ENCODE assay signal across 1 cellular context in the genomic region with DNA sequence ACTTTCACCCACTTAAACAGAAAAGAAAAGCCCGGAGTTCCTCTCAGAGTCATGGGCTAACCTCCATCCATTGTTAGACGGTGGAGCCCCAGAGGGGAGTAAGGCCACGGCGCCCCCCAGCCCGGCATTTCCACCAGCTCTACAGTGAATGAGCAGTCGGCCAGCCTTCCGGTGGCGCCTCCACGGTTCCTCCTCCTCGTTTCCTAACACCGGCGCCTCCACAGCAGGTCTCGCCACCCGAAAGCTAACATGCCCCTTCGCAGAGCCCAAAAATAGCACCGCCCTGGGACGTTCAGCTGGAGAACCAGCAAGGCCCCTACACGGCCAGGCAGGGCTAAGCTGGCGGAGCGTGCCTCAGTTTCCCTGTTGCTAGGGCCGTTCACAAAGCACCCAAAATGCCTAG.
TF ChIP-seq lines count a peak whose summit lies in the region.

No MANE protein-coding gene starts in this region.

TF ChIP-seq in K562, 482 proteins besides CTCF, POLR2A, EP300 and RAD21 (continued from another document):
- no peak for TF ChIP-seq SNAPC5 (CRISPR knock-in tag; IDR thresholded peaks at IDR 0.05)
- TF ChIP-seq E2F3 (CRISPR knock-in tag; IDR thresholded peaks at IDR 0.05): peak; percentile 23; the same call in 1 of the 2 replicates
- no peak for TF ChIP-seq NCOA1 (IDR thresholded peaks at IDR 0.05; ENCODE audit: low read depth)
- peak; percentile 43; the same call in 1 of the 2 replicates for TF ChIP-seq SMARCE1 (IDR thresholded peaks at IDR 0.05)
- TF ChIP-seq, protein P1, sequence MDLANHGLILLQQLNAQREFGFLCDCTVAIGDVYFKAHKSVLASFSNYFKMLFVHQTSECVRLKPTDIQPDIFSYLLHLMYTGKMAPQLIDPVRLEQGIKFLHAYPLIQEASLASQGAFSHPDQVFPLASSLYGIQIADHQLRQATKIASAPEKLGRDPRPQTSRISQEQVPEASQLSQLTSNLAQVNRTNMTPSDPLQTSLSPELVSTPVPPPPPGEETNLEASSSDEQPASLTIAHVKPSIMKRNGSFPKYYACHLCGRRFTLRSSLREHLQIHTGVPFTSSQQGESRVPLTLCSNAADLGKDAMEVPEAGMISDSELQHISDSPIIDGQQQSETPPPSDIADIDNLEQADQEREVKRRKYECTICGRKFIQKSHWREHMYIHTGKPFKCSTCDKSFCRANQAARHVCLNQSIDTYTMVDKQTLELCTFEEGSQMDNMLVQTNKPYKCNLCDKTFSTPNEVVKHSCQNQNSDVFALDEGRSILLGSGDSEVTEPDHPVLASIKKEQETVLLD (IDR thresholded peaks at IDR 0.05): 0 out of 2 replicates have a peak, but pooled peaks have one; percentile 7
- TF ChIP-seq STAT6 (CRISPR knock-in tag; IDR thresholded peaks at IDR 0.05): no peak
- TF ChIP-seq CHD4 (IDR thresholded peaks at IDR 0.05; ENCODE audit: insufficient read depth, insufficient replicate concordance, low read depth, low read length, poor library complexity, severe bottlenecking): peak; percentile 41
- peak; percentile 63 for TF ChIP-seq RBBP5 (IDR thresholded peaks at IDR 0.05; ENCODE audit: borderline replicate concordance, insufficient read depth, low read length, poor library complexity, severe bottlenecking)
- no peak for TF ChIP-seq GMEB1 (CRISPR knock-in tag; IDR thresholded peaks at IDR 0.05)
- no peak for TF ChIP-seq ZNF146 (CRISPR knock-in tag; IDR thresholded peaks at IDR 0.05; ENCODE audit: unreplicated experiment)
- TF ChIP-seq BCOR (IDR thresholded peaks at IDR 0.05): peak; percentile 68
- TF ChIP-seq NCOA6 (IDR thresholded peaks at IDR 0.05): peak; percentile 29; the same call in 1 of the 2 replicates
- TF ChIP-seq ZFP1 (CRISPR knock-in tag; IDR thresholded peaks at IDR 0.05): no peak
- TF ChIP-seq SMAD4 (CRISPR knock-in tag; conservative IDR thresholded peaks at IDR 0.05): peak; percentile 44; the same call in 1 of the 2 replicates
- TF ChIP-seq HNRNPK (IDR thresholded peaks at IDR 0.05; ENCODE audit: low read depth, low read length, poor library complexity, severe bottlenecking): no peak
- 0 out of 2 replicates have a peak, but pooled peaks have one; percentile 36 for TF ChIP-seq GABPA (tag; conservative IDR thresholded peaks at IDR 0.05; ENCODE audit: low read depth)
- 0 out of 2 replicates have a peak, but pooled peaks have one; percentile 8 for TF ChIP-seq RFX1 (IDR thresholded peaks at IDR 0.05)
- TF ChIP-seq TCF7 (IDR thresholded peaks at IDR 0.05; ENCODE audit: borderline replicate concordance): no peak
